Comparison of ENCODE assay signal across 1 cellular context in the genomic region with DNA sequence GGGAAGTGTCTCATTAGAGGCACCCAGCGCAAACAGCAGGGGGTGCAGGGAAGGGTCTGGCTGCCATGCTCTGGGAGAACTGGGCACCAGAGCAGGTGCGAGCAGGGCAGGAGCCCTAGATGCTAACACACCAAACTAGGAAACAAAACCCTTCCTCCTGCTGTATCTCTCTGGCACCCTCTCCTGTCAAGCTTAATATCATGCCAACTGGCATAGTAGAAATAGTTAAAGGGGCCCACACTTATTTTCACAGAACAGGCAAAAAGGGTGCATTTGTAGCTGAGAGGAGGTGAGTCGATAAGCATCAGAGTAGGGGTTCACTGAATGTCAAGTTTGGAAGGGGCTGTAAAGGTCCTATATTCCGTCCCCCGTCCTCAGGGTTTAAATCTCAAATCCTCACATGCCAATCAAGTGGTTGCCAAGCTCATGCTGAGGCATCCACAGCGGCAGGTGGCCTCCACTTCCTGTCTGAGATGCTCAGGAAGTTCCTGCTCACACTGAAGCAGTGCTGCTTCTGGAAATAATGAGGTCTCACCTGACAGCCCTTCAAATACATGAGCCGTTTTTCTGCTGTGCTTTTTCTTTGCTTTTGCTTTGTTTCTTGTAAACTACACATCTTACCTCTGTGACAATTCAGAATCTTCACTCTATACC.
TF ChIP-seq lines count a peak whose summit lies in the region.

No MANE protein-coding gene starts in this region.

TF ChIP-seq in SK-N-SH treated with all-trans-retinoic acid at 6 μM for 48 hours, 23 proteins besides CTCF, POLR2A, EP300 and RAD21 (continued from another document):
- TF ChIP-seq, protein P1, sequence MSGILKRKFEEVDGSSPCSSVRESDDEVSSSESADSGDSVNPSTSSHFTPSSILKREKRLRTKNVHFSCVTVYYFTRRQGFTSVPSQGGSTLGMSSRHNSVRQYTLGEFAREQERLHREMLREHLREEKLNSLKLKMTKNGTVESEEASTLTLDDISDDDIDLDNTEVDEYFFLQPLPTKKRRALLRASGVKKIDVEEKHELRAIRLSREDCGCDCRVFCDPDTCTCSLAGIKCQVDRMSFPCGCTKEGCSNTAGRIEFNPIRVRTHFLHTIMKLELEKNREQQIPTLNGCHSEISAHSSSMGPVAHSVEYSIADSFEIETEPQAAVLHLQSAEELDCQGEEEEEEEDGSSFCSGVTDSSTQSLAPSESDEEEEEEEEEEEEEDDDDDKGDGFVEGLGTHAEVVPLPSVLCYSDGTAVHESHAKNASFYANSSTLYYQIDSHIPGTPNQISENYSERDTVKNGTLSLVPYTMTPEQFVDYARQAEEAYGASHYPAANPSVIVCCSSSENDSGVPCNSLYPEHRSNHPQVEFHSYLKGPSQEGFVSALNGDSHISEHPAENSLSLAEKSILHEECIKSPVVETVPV (CRISPR knock-in tag; IDR thresholded peaks at IDR 0.05), result no peak
- TF ChIP-seq BACH2 (CRISPR knock-in tag; IDR thresholded peaks at IDR 0.05; ENCODE audit: borderline replicate concordance), result no peak
- TF ChIP-seq, protein P2, sequence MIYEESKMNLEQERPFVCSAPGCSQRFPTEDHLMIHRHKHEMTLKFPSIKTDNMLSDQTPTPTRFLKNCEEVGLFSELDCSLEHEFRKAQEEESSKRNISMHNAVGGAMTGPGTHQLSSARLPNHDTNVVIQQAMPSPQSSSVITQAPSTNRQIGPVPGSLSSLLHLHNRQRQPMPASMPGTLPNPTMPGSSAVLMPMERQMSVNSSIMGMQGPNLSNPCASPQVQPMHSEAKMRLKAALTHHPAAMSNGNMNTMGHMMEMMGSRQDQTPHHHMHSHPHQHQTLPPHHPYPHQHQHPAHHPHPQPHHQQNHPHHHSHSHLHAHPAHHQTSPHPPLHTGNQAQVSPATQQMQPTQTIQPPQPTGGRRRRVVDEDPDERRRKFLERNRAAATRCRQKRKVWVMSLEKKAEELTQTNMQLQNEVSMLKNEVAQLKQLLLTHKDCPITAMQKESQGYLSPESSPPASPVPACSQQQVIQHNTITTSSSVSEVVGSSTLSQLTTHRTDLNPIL (CRISPR knock-in tag; IDR thresholded peaks at IDR 0.05; ENCODE audit: low read depth), result no peak
- no peak for TF ChIP-seq ZFP3 (CRISPR knock-in tag; IDR thresholded peaks at IDR 0.05)
